Comparison of ENCODE assay signal across 10 cellular contexts in the genomic region with DNA sequence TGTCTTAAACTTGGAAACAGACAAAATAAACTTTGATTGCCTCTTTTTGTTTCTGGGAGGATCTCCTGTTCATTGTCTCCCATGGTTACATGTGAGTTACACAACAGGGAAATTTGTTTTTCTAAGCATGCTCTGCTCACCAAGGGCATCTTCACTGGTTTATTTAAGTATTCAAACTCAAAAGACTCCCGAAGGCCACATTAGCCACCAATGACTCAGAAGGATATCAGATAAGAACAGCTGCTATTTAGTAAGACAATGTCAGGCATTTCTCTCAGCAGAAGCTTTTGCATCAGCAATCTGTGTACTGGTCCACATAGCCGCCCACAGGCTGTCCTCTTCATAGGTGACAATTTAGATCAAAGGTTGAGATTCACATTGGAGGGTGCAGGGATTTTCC. TPM values are rescaled to one million over a fixed set of nuclear protein-coding genes. Genes with fewer than 3 reads are reported as not detected.
DNase-seq lines count a peak whose midpoint lies in the region; ATAC-seq lines count a peak whose summit lies in the region.
"Had no signal": no experiment of that assay in that cellular context is flagged by ENCODE, and none has a peak within 500 bp of the region (broad histone marks: within the 10 kb centered on the region; RNA-seq: fewer than 3 reads in every experiment).

No MANE protein-coding gene starts in this region.

- ATAC-seq in HG03378 (IDR thresholded peaks at IDR 0.05; ENCODE audit: unreplicated experiment) = peak; percentile 48
- ATAC-seq in left ventricle myocardium superior = peak; percentile 91

- intact Hi-C loops in left ventricle myocardium superior (cut with micrococcal nuclease) = no loop called here

- peak; percentile 87 for DNase-seq in amniotic stem cell (lab: John Stamatoyannopoulos, UW)
- no peak for DNase-seq in left ventricle myocardium superior
- DNase-seq in stromal cell of bone marrow (ENCODE audit: low read depth) = peak; percentile 76
- DNase-seq in OCI-M2 (lab: John Stamatoyannopoulos, UW; ENCODE audit: unreplicated experiment) = no peak
- DNase-seq in NCI-H748 (lab: John Stamatoyannopoulos, UW; ENCODE audit: unreplicated experiment) = no peak
- DNase-seq in NCI-H1417 treated with DMSO at 0.1 percent for 48 hours (lab: John Stamatoyannopoulos, UW) = no peak
- DNase-seq: erythroblast, naive B cell, NCI-H2171 treated with DMSO at 0.1 percent for 48 hours had no signal

RNA-seq across cellular contexts. Expression of gene OR6B1, which starts 19.3 kb away (rescaled TPM):
- not detected for total RNA-seq in left ventricle myocardium superior

RNA-seq across cellular contexts. Expression of gene OR2A5, which starts 29.3 kb away (rescaled TPM):
- not detected for total RNA-seq in left ventricle myocardium superior

RNA-seq across cellular contexts. Expression of gene OR2A25, which starts 50.2 kb away (rescaled TPM):
- total RNA-seq in left ventricle myocardium superior = not detected

Comparison
In these comparisons a context has a peak if more than half of its experiments do, and no peak if none do; other contexts are left out.
1. DNase-seq: peak in amniotic stem cell (single experiment) and stromal cell of bone marrow (single experiment); none in left ventricle myocardium superior (single experiment), OCI-M2 (single experiment), NCI-H748 (single experiment) and NCI-H1417 treated with DMSO at 0.1 percent for 48 hours (single experiment).